In the genomic region with DNA sequence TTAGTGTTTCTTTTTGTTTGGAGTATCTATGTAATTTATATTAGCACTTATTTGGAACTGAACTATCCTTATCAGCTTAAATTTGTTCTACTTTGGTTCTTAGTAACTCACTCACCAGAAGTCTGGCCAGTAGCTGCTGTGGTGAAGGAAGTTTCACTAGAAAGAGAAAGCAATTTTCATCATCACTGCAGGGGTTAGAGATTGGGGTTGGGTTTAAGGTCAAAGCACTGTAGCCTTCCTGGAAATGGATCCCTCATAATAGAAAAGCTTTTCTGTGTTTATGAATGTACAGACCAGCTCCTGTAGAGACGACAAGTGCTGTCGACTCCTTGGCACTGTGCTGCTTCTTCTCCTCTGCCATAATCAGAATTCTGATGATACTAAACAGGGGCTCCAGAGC, we compare ENCODE assay signal across 18 cellular contexts. TPM values are rescaled to one million over a fixed set of nuclear protein-coding genes. Genes with fewer than 3 reads are reported as not detected.
DNase-seq lines count a peak whose midpoint lies in the region; ATAC-seq and TF ChIP-seq lines count a peak whose summit lies in the region.
"Had no signal": no experiment of that assay in that cellular context is flagged by ENCODE, and none has a peak within 500 bp of the region (broad histone marks: within the 10 kb centered on the region; RNA-seq: fewer than 3 reads in every experiment).

No MANE protein-coding gene starts in this region.

- DNase-seq in Right ventricle myocardium superior (no peak), right atrium auricular region (ENCODE audit: low spot score) (no peak), MM.1S (peak; percentile 35), left ventricle myocardium superior (no peak), aorta (no peak), COR-L47 (lab: John Stamatoyannopoulos, UW) (no peak)
- DNase-seq: 8988T; CD8-positive, alpha-beta memory T cell; DMS 273 treated with DMSO at 0.1 percent for 48 hours; GM23248; Kasumi-1; NCI-H2029 treated with DMSO at 0.1 percent for 48 hours; NCI-H510A; RPMI8226 had no signal

- H3F3A ChIP-seq in MM.1S (ENCODE audit: insufficient read depth, low read length) = no peaks in the 10 kb centered on the region

- no peak for TF ChIP-seq CTCF in right atrium auricular region (IDR thresholded peaks at IDR 0.05)
- TF ChIP-seq CTCF in MM.1S (IDR thresholded peaks at IDR 0.05; ENCODE audit: low read length) = no peak

- WGBS in aorta, 2 donors = 41 to 44% methylated on average over 2 of the region's 2 CpGs

- H3K4me3 ChIP-seq in right atrium auricular region (no peak overlapping the region), MM.1S (ENCODE audit: low read length) (no peak overlapping the region), aorta (ENCODE audit: low read length in 2 of 2) (no peak overlapping the region)
- H3K4me3 ChIP-seq: BLaER1, GM23248, SJSA1 had no signal

- H3K79me2 ChIP-seq in MM.1S (ENCODE audit: low read length) = no peaks in the 10 kb centered on the region

- intact Hi-C loops in Right ventricle myocardium superior (cut with DNase I) (no loop called here), left ventricle myocardium superior (cut with micrococcal nuclease) (no loop called here), aorta (cut with DNase I) (no loop called here)

- ATAC-seq in Right ventricle myocardium superior (ENCODE audit: poor library complexity) (peak; percentile 34), left ventricle myocardium superior (peak; percentile 55), aorta (ENCODE audit: low FRiP score) (peak; percentile 36), HG02938 (IDR thresholded peaks at IDR 0.05; ENCODE audit: unreplicated experiment) (no peak), HG02610 (IDR thresholded peaks at IDR 0.05; ENCODE audit: unreplicated experiment) (no peak)

- peaks cover 0 to 6% of the 10 kb centered on the region in 2 donors for H3K4me1 ChIP-seq in right atrium auricular region
- no peaks in the 10 kb centered on the region for H3K4me1 ChIP-seq in MM.1S (ENCODE audit: low read length)
- H3K4me1 ChIP-seq in aorta (ENCODE audit: control insufficient read depth in 1 of 2, insufficient read depth in 2 of 2, low read length in 2 of 2) = no peaks in the 10 kb centered on the region
- H3K4me1 ChIP-seq: BLaER1, SJSA1 had no signal

- H3K27me3 ChIP-seq in right atrium auricular region (no peaks in the 10 kb centered on the region), MM.1S (replicated peaks; ENCODE audit: insufficient read depth, low read length) (no peaks in the 10 kb centered on the region), aorta (ENCODE audit: control insufficient read depth in 1 of 2, insufficient read depth in 2 of 2, low read length in 1 of 2) (peaks cover 0 to 2% of the 10 kb centered on the region in 2 donors)
- H3K27me3 ChIP-seq: BLaER1, SJSA1 had no signal

- no peak overlapping the region for H2AFZ ChIP-seq in MM.1S (ENCODE audit: low read length)
- H2AFZ ChIP-seq: GM23248 had no signal

- no peaks in the 10 kb centered on the region for H4K20me1 ChIP-seq in MM.1S (ENCODE audit: insufficient read depth, low read length)
- H4K20me1 ChIP-seq: BLaER1 had no signal

- H3K9me3 ChIP-seq in right atrium auricular region (no peaks in the 10 kb centered on the region), MM.1S (replicated peaks; ENCODE audit: insufficient read depth, low read length) (no peaks in the 10 kb centered on the region), aorta (ENCODE audit: control insufficient read depth, low read length) (no peaks in the 10 kb centered on the region)
- H3K9me3 ChIP-seq: BLaER1, SJSA1 had no signal

- H3K9me2 ChIP-seq in MM.1S (replicated peaks; ENCODE audit: insufficient read depth, low read length) = no peaks in the 10 kb centered on the region

- H3K4me2 ChIP-seq in MM.1S (ENCODE audit: low read depth, low read length) = no peak overlapping the region
- H3K4me2 ChIP-seq: BLaER1 had no signal

- no peaks in the 10 kb centered on the region for H3K36me3 ChIP-seq in right atrium auricular region
- no peaks in the 10 kb centered on the region for H3K36me3 ChIP-seq in MM.1S (replicated peaks; ENCODE audit: insufficient read depth, low read length)
- H3K36me3 ChIP-seq in aorta (ENCODE audit: control insufficient read depth in 1 of 2, insufficient read depth in 2 of 2, low read length in 1 of 2) = no peaks in the 10 kb centered on the region
- H3K36me3 ChIP-seq: BLaER1, SJSA1 had no signal

- no peak overlapping the region for H3K9ac ChIP-seq in MM.1S (ENCODE audit: low read length)
- H3K9ac ChIP-seq: BLaER1, GM23248 had no signal

- no peak overlapping the region for H3K27ac ChIP-seq in right atrium auricular region
- no peak overlapping the region for H3K27ac ChIP-seq in MM.1S (ENCODE audit: low read length)
- no peak overlapping the region for H3K27ac ChIP-seq in aorta (ENCODE audit: low read depth in 1 of 2, low read length in 2 of 2)
- H3K27ac ChIP-seq: BLaER1, GM23248, SJSA1 had no signal

RNA-seq across cellular contexts. Expression of a gene that starts 22.2 kb away (rescaled TPM):
- total RNA-seq in Right ventricle myocardium superior = not detected
- under 1 TPM in 1 of 2 donors, not detected in 1; 0.15 TPM for total RNA-seq in right atrium auricular region
- not detected for total RNA-seq in left ventricle myocardium superior
- total RNA-seq in aorta = not detected
- polyA plus RNA-seq in aorta = not detected
- total RNA-seq: CD8-positive, alpha-beta memory T cell; GM23248; SJSA1 had no signal
- polyA plus RNA-seq: CD8-positive, alpha-beta memory T cell; GM23248 had no signal

Comparison
In these comparisons a context has a peak if more than half of its experiments do, and no peak if none do; other contexts are left out.
1. ATAC-seq: peak in Right ventricle myocardium superior (single experiment), left ventricle myocardium superior (single experiment) and aorta (single experiment); none in HG02938 (single experiment) and HG02610 (single experiment).